In genomic region chr10:44020322-44021111, GRCh38 we compare ENCODE assay signal across 16 cellular contexts.
A peak's percentile ranks its signal among the peaks of the same experiment; 100 is the strongest.
DNase-seq lines count a peak whose midpoint lies in the region; ATAC-seq, FAIRE-seq and TF ChIP-seq lines count a peak whose summit lies in the region.
"Had no signal": no experiment of that assay in that cellular context is flagged by ENCODE, and none has a peak within 500 bp of the region (broad histone marks: within the 10 kb centered on the region; RNA-seq: fewer than 3 reads in every experiment).

No MANE protein-coding gene starts in this region.

- no peaks in the 10 kb centered on the region for H3K79me2 ChIP-seq in keratinocyte (ENCODE audit: control insufficient read depth, insufficient read depth, low read length)

- ATAC-seq in GM18505 (IDR thresholded peaks at IDR 0.05; ENCODE audit: unreplicated experiment) (peak; percentile 63), GM21447 (IDR thresholded peaks at IDR 0.05; ENCODE audit: unreplicated experiment) (peak; percentile 70), HG03342 (IDR thresholded peaks at IDR 0.05; ENCODE audit: unreplicated experiment) (peak; percentile 63)
- ATAC-seq in effector memory CD8-positive, alpha-beta T cell (replicated peaks) = no peak

- no peak overlapping the region for H3K4me2 ChIP-seq in keratinocyte (ENCODE audit: control insufficient read depth, extremely low read depth, insufficient read depth, low read depth, low read length)

- no peak overlapping the region for H3K4me3 Mint-ChIP-seq in effector memory CD8-positive, alpha-beta T cell
- H3K4me3 Mint-ChIP-seq: activated T-helper 1 cell treated with anti-CD3 and anti-CD28 coated beads, Interleukin-12 subunit alpha, Interleukin-12 subunit beta, Interleukin-2, Interleukin-4 antibody, amounts not matched to agents 30 ng/mL and 10 ng/mL and 1 ng/mL, durations not matched to agents 14 hours and 24 hours and 36 hours; brain had no signal

- FAIRE-seq in keratinocyte (lab: Jason Lieb, UNC) = no peak

- H3K9me3 Mint-ChIP-seq in effector memory CD8-positive, alpha-beta T cell = no peaks in the 10 kb centered on the region
- H3K9me3 Mint-ChIP-seq: activated T-helper 1 cell treated with anti-CD3 and anti-CD28 coated beads, Interleukin-12 subunit alpha, Interleukin-12 subunit beta, Interleukin-2, Interleukin-4 antibody, amounts not matched to agents 30 ng/mL and 10 ng/mL and 1 ng/mL, durations not matched to agents 14 hours and 24 hours and 36 hours had no signal

- no peak overlapping the region for H2AFZ ChIP-seq in keratinocyte (ENCODE audit: control insufficient read depth, low read length)

- peaks cover 25 to 84% of the 10 kb centered on the region in 2 donors for H3K27me3 Mint-ChIP-seq in effector memory CD8-positive, alpha-beta T cell

- no peak overlapping the region for H3K4me3 ChIP-seq in keratinocyte (ENCODE audit: control insufficient read depth in 2 of 3, extremely low read depth in 1 of 3, insufficient read depth in 2 of 3, low read depth in 1 of 3, low read length in 3 of 3)
- H3K4me3 ChIP-seq: sigmoid colon, uterus had no signal

- H3K27me3 ChIP-seq in keratinocyte (ENCODE audit: control insufficient read depth, extremely low read depth, insufficient read depth, low read length) = no peaks in the 10 kb centered on the region
- H3K27me3 ChIP-seq: sigmoid colon, uterus had no signal

- H3K9ac ChIP-seq in keratinocyte (ENCODE audit: control insufficient read depth, extremely low read depth, insufficient read depth, low read length) = peak overlapping the region; percentile 2

- H3K9me3 ChIP-seq in keratinocyte (ENCODE audit: control insufficient read depth, low read depth, low read length) = no peaks in the 10 kb centered on the region
- H3K9me3 ChIP-seq: sigmoid colon, uterus had no signal

- no peaks in the 10 kb centered on the region for H3K36me3 Mint-ChIP-seq in effector memory CD8-positive, alpha-beta T cell (ENCODE audit: insufficient read depth)
- H3K36me3 Mint-ChIP-seq: brain had no signal

- H3K36me3 ChIP-seq in keratinocyte (ENCODE audit: control insufficient read depth in 2 of 2, extremely low read depth in 1 of 2, insufficient read depth in 2 of 2, low read length in 2 of 2) = no peaks in the 10 kb centered on the region
- H3K36me3 ChIP-seq: sigmoid colon, uterus had no signal

- H3K4me1 ChIP-seq in keratinocyte (ENCODE audit: control insufficient read depth, extremely low read depth, insufficient read depth, low read length) = peaks cover 2% of the 10 kb centered on the region
- H3K4me1 ChIP-seq: uterus had no signal

- no peak overlapping the region for H3K27ac Mint-ChIP-seq in effector memory CD8-positive, alpha-beta T cell
- H3K27ac Mint-ChIP-seq: activated T-helper 1 cell treated with anti-CD3 and anti-CD28 coated beads, Interleukin-12 subunit alpha, Interleukin-12 subunit beta, Interleukin-2, Interleukin-4 antibody, amounts not matched to agents 30 ng/mL and 10 ng/mL and 1 ng/mL, durations not matched to agents 14 hours and 24 hours and 36 hours; brain had no signal

- H4K20me1 ChIP-seq in keratinocyte (ENCODE audit: control insufficient read depth, extremely low read depth, insufficient read depth, low read length) = no peaks in the 10 kb centered on the region

- dilution Hi-C loops in keratinocyte (cut with MboI; ENCODE audit: extremely low pct_ligation_motif_present, low sequenced_read_pairs) = no loop called here

- H3K9me1 ChIP-seq in keratinocyte (ENCODE audit: control insufficient read depth, extremely low read depth, insufficient read depth, low read length) = no peaks in the 10 kb centered on the region

- TF ChIP-seq CTCF in keratinocyte (optimal IDR thresholded peaks at IDR 0.05 in 1 of 3, IDR thresholded peaks at IDR 0.05 in 1 of 3, conservative IDR thresholded peaks at IDR 0.05 in 1 of 3; ENCODE audit: extremely low read depth in 1 of 3, insufficient read depth in 2 of 3, low read length in 3 of 3) (no peak), GM20000 (IDR thresholded peaks at IDR 0.05; ENCODE audit: extremely low read depth, missing control alignments) (no peak)

- peak overlapping the region; percentile 27 for H3K27ac ChIP-seq in keratinocyte (ENCODE audit: control insufficient read depth, insufficient read depth, low read length)
- H3K27ac ChIP-seq: sigmoid colon, uterus had no signal

- H3K4me1 Mint-ChIP-seq in effector memory CD8-positive, alpha-beta T cell (ENCODE audit: low read depth in 2 of 2) = no peaks in the 10 kb centered on the region

- TF ChIP-seq POLR2A in GM18505 (IDR thresholded peaks at IDR 0.05; ENCODE audit: borderline replicate concordance, extremely low read depth, insufficient read depth, insufficient read length) = no peak

- DNase-seq in keratinocyte (ENCODE audit: low read depth, low spot score) (no peak), NCI-H1930 (lab: John Stamatoyannopoulos, UW) (no peak), A172 (ENCODE audit: low spot score) (no peak), GM20000 (ENCODE audit: low spot score) (no peak)
- DNase-seq in effector memory CD8-positive, alpha-beta T cell = no peak
- DNase-seq: activated CD4-positive, CD25-positive, alpha-beta regulatory T cell; NCI-H1092 treated with DMSO at 0.1 percent for 48 hours; NCI-H524; SHP77 treated with DMSO at 0.1 percent for 48 hours; sigmoid colon; uterus had no signal
